Comparison of ENCODE assay signal across 9 cellular contexts in the genomic region with DNA sequence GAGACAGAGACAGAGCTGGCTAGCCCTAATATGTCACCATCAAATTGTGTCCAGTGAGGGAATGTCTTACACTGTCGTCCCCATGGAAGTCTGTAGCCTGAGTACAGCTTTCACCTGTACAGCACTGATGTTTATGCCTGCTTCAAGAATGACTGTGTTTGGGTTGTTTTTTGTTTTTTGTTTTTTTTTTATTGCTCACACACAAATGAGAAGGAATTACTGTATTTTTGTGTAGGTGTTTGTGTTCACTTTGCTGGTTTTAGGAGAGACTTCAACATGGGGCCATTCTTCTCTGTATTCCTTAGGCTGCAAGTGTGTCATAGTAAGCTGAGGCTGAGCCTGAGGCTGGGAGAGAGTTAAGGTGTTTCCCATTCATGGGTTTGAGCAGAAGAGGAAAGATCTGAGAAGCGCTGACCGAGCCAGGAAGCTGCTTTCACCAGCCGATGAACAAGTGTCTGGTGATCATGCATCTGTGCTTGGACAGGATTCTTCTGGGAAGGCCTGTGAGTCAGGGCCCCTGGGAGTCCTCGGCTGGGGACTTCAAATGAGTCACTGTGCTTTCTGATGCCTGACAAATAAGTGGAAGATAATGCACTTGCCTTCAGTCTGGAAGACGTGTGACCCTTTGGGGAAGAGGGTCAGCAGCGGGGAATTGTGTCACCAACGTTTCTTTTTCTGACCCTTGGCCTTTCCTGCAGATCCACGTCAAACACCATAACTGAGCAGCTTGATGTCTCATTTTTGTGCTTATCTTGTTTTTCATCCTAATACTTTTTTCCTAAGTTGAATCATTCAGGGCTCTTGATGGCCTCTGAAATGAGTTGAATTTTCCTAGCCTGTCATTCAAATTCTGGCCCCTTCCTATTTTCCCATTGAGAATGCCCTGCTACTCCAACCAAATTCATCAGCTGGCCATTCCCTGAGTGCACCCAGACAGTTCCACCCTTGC. TPM values are rescaled to one million over a fixed set of nuclear protein-coding genes. Genes with fewer than 3 reads are reported as not detected.
A peak's percentile ranks its signal among the peaks of the same experiment; 100 is the strongest.
DNase-seq lines count a peak whose midpoint lies in the region; ATAC-seq, FAIRE-seq and TF ChIP-seq lines count a peak whose summit lies in the region.
"Had no signal": no experiment of that assay in that cellular context is flagged by ENCODE, and none has a peak within 500 bp of the region (broad histone marks: within the 10 kb centered on the region; RNA-seq: fewer than 3 reads in every experiment).

No MANE protein-coding gene starts in this region.

- no peaks in the 10 kb centered on the region for H3K9me3 ChIP-seq in adrenal gland (replicated peaks in 1 of 3)

- no peak for TF ChIP-seq CTCF in adrenal gland (IDR thresholded peaks at IDR 0.05)

- FAIRE-seq in urothelium cell line (lab: Jason Lieb, UNC): no peak

- ATAC-seq in activated CD4-positive, CD25-positive, alpha-beta regulatory T cell treated with anti-CD3 and anti-CD28 coated beads, Interleukin-2, amount 50 U/mL, for 24 hours: peak; percentile 25 to 50
- no peak for ATAC-seq in GM18519 (IDR thresholded peaks at IDR 0.05; ENCODE audit: low FRiP score, unreplicated experiment)

- 30 to 40% (median 34%) methylated on average over 9 of the region's 9 CpGs for WGBS in adrenal gland, 4 donors

- H3K4me1 ChIP-seq in adrenal gland (replicated peaks in 1 of 2): peaks cover 5 to 10% of the 10 kb centered on the region in 2 donors

- no peaks in the 10 kb centered on the region for H3K36me3 ChIP-seq in adrenal gland (replicated peaks in 1 of 2)

- H3K4me3 ChIP-seq in adrenal gland: no peak overlapping the region

- intact Hi-C loops in adrenal gland (cut with DNase I): no loop called here

- DNase-seq in activated CD4-positive, CD25-positive, alpha-beta regulatory T cell treated with anti-CD3 and anti-CD28 coated beads, Interleukin-2, amount 50 U/mL, for 72 hours: no peak
- DNase-seq in adrenal gland (peak; percentile 77 to 95 (median 91)), islet precursor cell (peak; percentile 95), urothelium cell line (ENCODE audit: low spot score) (peak; percentile 81), NCI-H1092 treated with DMSO at 0.1 percent for 48 hours (lab: John Stamatoyannopoulos, UW) (no peak), T-helper 2 cell (no peak)

- no peaks in the 10 kb centered on the region for H3K27me3 ChIP-seq in adrenal gland

- peak overlapping the region; percentile 19 to 88 (median 69) for H3K27ac ChIP-seq in adrenal gland
- H3K27ac ChIP-seq: C4-2B had no signal

- peak in 1 of 2 donors; percentile 50 for TF ChIP-seq POLR2A in adrenal gland (IDR thresholded peaks at IDR 0.05)

RNA-seq across cellular contexts. Expression of gene ZBTB38, which starts 36.7 kb away (rescaled TPM):
- 100 to 1,000 TPM; 116 to 231 (median 167) TPM for total RNA-seq in adrenal gland
- 10 to 100 TPM; 12.0 to 73.9 (median 14.5) TPM for polyA plus RNA-seq in adrenal gland

Comparison
In these comparisons a context has a peak if more than half of its experiments do, and no peak if none do; other contexts are left out.
1. DNase-seq: peak in adrenal gland (7 of 7), islet precursor cell (single experiment) and urothelium cell line (single experiment); none in activated CD4-positive, CD25-positive, alpha-beta regulatory T cell treated with anti-CD3 and anti-CD28 coated beads, Interleukin-2, amount 50 U/mL, for 72 hours (single experiment), NCI-H1092 treated with DMSO at 0.1 percent for 48 hours (single experiment) and T-helper 2 cell (0 of 5).